Comparison of ENCODE assay signal across 27 cellular contexts in the genomic region with DNA sequence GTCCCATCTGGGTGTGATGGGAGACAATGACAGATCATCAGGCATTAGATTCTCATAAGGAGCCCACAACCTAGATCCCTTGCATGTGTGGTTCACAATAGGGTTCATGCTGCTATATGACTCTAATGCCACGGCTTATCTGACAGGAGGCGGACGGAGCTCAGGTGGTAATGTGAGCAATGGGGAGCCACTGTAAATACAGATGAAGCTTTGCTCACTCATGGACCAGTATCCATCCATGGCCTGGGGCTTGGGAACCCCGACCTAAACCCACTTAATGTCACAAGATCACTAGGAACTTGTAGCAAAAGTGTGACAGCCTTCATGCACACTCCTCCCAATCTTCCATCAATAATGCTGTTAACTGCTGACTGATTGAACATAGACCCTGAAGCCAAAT.
"Had no signal": no experiment of that assay in that cellular context is flagged by ENCODE, and none has a peak within 500 bp of the region (broad histone marks: within the 10 kb centered on the region; RNA-seq: fewer than 3 reads in every experiment).

No MANE protein-coding gene starts in this region.

- H3K4me3 ChIP-seq: MG63, SK-N-MC had no signal

- DNase-seq: activated CD4-positive, alpha-beta memory T cell treated with anti-CD3 and anti-CD28 coated beads, Interleukin-2, amount 10 ng/mL, durations not matched to agents 7 days and 5 days; activated CD4-positive, alpha-beta T cell treated with anti-CD3 and anti-CD28 coated beads for 36 hours; activated CD4-positive, alpha-beta T cell treated with anti-CD3 and anti-CD28 coated beads, Interleukin-2, amount 50 U/mL, for 1 hour; activated naive CD4-positive, alpha-beta T cell; activated T-cell treated with anti-CD3 and anti-CD28 coated beads for 4 hours; activated T-cell treated with anti-CD3 and anti-CD28 coated beads, Interleukin-2, amount 50 U/mL, for 48 hours; aorta; central memory CD4-positive, alpha-beta T cell; MG63; MV-4-11; NCI-H1092 treated with DMSO at 0.1 percent for 48 hours; NCI-H1417 treated with DMSO at 0.1 percent for 48 hours; NCI-H1694; NCI-H2029 treated with DMSO at 0.1 percent for 48 hours; NCI-H345; NCI-H510A; NCI-H526 treated with DMSO at 0.1 percent for 48 hours; NK-92 treated with Interleukin-12 subunit alpha and Interleukin-12 subunit beta, amount 100 ng/mL, for 24 hours; OCI-M1; RPMI8226; T-helper 1 cell had no signal

- H3K27me3 Mint-ChIP-seq: activated CD4-positive, alpha-beta memory T cell treated with anti-CD3 and anti-CD28 coated beads, Interleukin-2, amount 10 ng/mL, durations not matched to agents 7 days and 5 days; activated CD4-positive, alpha-beta T cell treated with anti-CD3 and anti-CD28 coated beads for 36 hours; activated naive CD4-positive, alpha-beta T cell treated with anti-CD3 and anti-CD28 coated beads, Interleukin-2, amount 50 U/mL, for 24 hours; activated T-helper 17 cell treated with anti-CD3 and anti-CD28 coated beads, Interleukin-2, amount 50 U/mL, for 72 hours had no signal

- H3K9me3 Mint-ChIP-seq: activated CD4-positive, alpha-beta memory T cell treated with anti-CD3 and anti-CD28 coated beads, Interleukin-2, amount 10 ng/mL, durations not matched to agents 7 days and 5 days; activated naive CD4-positive, alpha-beta T cell treated with anti-CD3 and anti-CD28 coated beads, Interleukin-2, amount 50 U/mL, for 24 hours; activated T-helper 17 cell treated with anti-CD3 and anti-CD28 coated beads, Interleukin-2, amount 50 U/mL, for 72 hours had no signal

- H3K27me3 ChIP-seq: MG63 had no signal

- ATAC-seq: activated CD4-positive, alpha-beta T cell treated with anti-CD3 and anti-CD28 coated beads for 36 hours; activated T-helper 17 cell treated with anti-CD3 and anti-CD28 coated beads, Interleukin-2, amount 50 U/mL, for 72 hours; Panc1; Right ventricle myocardium inferior had no signal

- H3K4me3 Mint-ChIP-seq: activated CD4-positive, alpha-beta memory T cell treated with anti-CD3 and anti-CD28 coated beads, Interleukin-2, amount 10 ng/mL, durations not matched to agents 7 days and 5 days; activated CD4-positive, alpha-beta T cell treated with anti-CD3 and anti-CD28 coated beads for 36 hours; activated naive CD4-positive, alpha-beta T cell treated with anti-CD3 and anti-CD28 coated beads, Interleukin-2, amount 50 U/mL, for 24 hours had no signal

- H3K27ac ChIP-seq: SK-N-MC, VCaP had no signal

- H3K27ac Mint-ChIP-seq: activated CD4-positive, alpha-beta memory T cell treated with anti-CD3 and anti-CD28 coated beads, Interleukin-2, amount 10 ng/mL, durations not matched to agents 7 days and 5 days; activated CD4-positive, alpha-beta T cell treated with anti-CD3 and anti-CD28 coated beads for 36 hours; activated naive CD4-positive, alpha-beta T cell treated with anti-CD3 and anti-CD28 coated beads, Interleukin-2, amount 50 U/mL, for 24 hours; activated T-helper 17 cell treated with anti-CD3 and anti-CD28 coated beads, Interleukin-2, amount 50 U/mL, for 72 hours had no signal

- H3K9me3 ChIP-seq: MG63 had no signal
